8 cellular contexts compared by ENCODE assay signal in the genomic region with DNA sequence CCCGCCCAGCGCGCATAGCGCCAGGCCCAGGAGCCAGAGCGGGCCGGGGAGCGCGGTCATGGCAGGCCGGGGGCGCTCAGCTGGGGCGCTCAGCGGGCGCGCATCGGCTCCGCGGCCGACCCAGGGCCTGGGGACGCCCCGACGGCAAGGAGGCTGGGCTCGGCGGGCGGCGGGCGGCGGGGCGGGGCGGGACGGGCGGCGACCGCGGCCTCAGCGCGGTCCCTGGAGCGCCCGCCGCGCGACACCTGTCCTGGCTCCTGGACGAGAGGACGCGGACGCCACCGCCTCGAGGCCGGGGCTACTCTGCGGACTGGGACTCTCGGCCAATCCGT. TPM values are rescaled to one million over a fixed set of nuclear protein-coding genes. Genes with fewer than 3 reads are reported as not detected.
A peak's percentile ranks its signal among the peaks of the same experiment; 100 is the strongest.
DNase-seq lines count a peak whose midpoint lies in the region; TF ChIP-seq lines count a peak whose summit lies in the region.

No MANE protein-coding gene starts in this region.

- H3K9ac ChIP-seq in OCI-LY1 (ENCODE audit: low read length) (no peak overlapping the region; the same call in 1 of the 2 replicates), iPS-15b (ENCODE audit: low read depth, low read length) (no peak overlapping the region), subcutaneous abdominal adipose tissue (ENCODE audit: low read length in 5 of 5) (no peak overlapping the region)

- no peak overlapping the region for H2AFZ ChIP-seq in OCI-LY1 (ENCODE audit: low read length)

- H3K36me3 ChIP-seq in OCI-LY1 (ENCODE audit: insufficient read depth, low read length) (no peaks in the 10 kb centered on the region), iPS-15b (ENCODE audit: control insufficient read depth, insufficient read depth, low read length) (no peaks in the 10 kb centered on the region), subcutaneous abdominal adipose tissue (ENCODE audit: control insufficient read depth in 5 of 5, insufficient read depth in 5 of 5, low read length in 5 of 5) (no peaks in the 10 kb centered on the region), uterus (no peaks in the 10 kb centered on the region)

- intact Hi-C loops in uterus (cut with DNase I; ENCODE audit: low total_unique reads), result no loop called here

- DNase-seq in NCI-H345 (lab: John Stamatoyannopoulos, UW), result peak; percentile 17
- DNase-seq in NCI-H345 treated with DMSO at 0.1 percent for 48 hours (lab: John Stamatoyannopoulos, UW; ENCODE audit: unreplicated experiment), result no peak
- DNase-seq in NCI-H2029 (lab: John Stamatoyannopoulos, UW), result no peak
- DNase-seq in A172 (ENCODE audit: low spot score), result no peak
- DNase-seq in uterus, result no peak

- no peaks in the 10 kb centered on the region for H3K9me2 ChIP-seq in OCI-LY1 (ENCODE audit: low read depth, low read length)

- H3F3A ChIP-seq in OCI-LY1 (ENCODE audit: insufficient read depth, low read length), result no peaks in the 10 kb centered on the region

- H3K9me3 ChIP-seq in OCI-LY1 (ENCODE audit: low read length) (no peaks in the 10 kb centered on the region), iPS-15b (ENCODE audit: control insufficient read depth, insufficient read depth, low read length) (no peaks in the 10 kb centered on the region), subcutaneous abdominal adipose tissue (ENCODE audit: control insufficient read depth in 5 of 5, low read length in 5 of 5) (no peaks in the 10 kb centered on the region), uterus (no peaks in the 10 kb centered on the region)

- H4K20me1 ChIP-seq in OCI-LY1 (ENCODE audit: insufficient read depth, low read length), result no peaks in the 10 kb centered on the region

- H3K27ac ChIP-seq in OCI-LY1 (ENCODE audit: low read depth, low read length, poor library complexity, severe bottlenecking), result no peak overlapping the region
- no peak overlapping the region for H3K27ac ChIP-seq in subcutaneous abdominal adipose tissue (ENCODE audit: low read depth, low read length)
- H3K27ac ChIP-seq in uterus, result no peak overlapping the region

- peaks cover 13% of the 10 kb centered on the region for H3K4me1 ChIP-seq in OCI-LY1 (ENCODE audit: insufficient read depth, low read length, severe bottlenecking)
- H3K4me1 ChIP-seq in iPS-15b (ENCODE audit: control insufficient read depth, insufficient read depth, low read length), result no peaks in the 10 kb centered on the region
- H3K4me1 ChIP-seq in subcutaneous abdominal adipose tissue (ENCODE audit: control insufficient read depth in 5 of 5, insufficient read depth in 5 of 5, low read length in 5 of 5), result peaks cover 0 to 14% (median 6%) of the 10 kb centered on the region in 5 donors
- H3K4me1 ChIP-seq in uterus, result peaks cover 0 to 10% of the 10 kb centered on the region in 2 donors

- peak overlapping the region; percentile 68 for H3K4me2 ChIP-seq in OCI-LY1 (ENCODE audit: low read length)

- no peaks in the 10 kb centered on the region for H3K79me2 ChIP-seq in OCI-LY1 (ENCODE audit: insufficient read depth, low read length)

- TF ChIP-seq CTCF in OCI-LY1 (IDR thresholded peaks at IDR 0.05; ENCODE audit: low read length) (no peak), uterus (IDR thresholded peaks at IDR 0.05) (no peak)

- no peak for TF ChIP-seq POLR2A in uterus (IDR thresholded peaks at IDR 0.05)

- H3K27me3 ChIP-seq in OCI-LY1 (ENCODE audit: insufficient read depth, low read length), result no peaks in the 10 kb centered on the region
- H3K27me3 ChIP-seq in iPS-15b (ENCODE audit: control insufficient read depth, insufficient read depth, low read length), result peaks cover 64% of the 10 kb centered on the region
- peaks cover 3 to 30% (median 22%) of the 10 kb centered on the region in 5 donors for H3K27me3 ChIP-seq in subcutaneous abdominal adipose tissue (ENCODE audit: control insufficient read depth in 5 of 5, insufficient read depth in 4 of 5, low read length in 5 of 5)
- peaks cover 0 to 4% of the 10 kb centered on the region in 2 donors for H3K27me3 ChIP-seq in uterus

- H3K4me3 ChIP-seq in OCI-LY1 (ENCODE audit: low read depth, low read length, poor library complexity, severe bottlenecking) (peak overlapping the region; percentile 62), iPS-15b (ENCODE audit: low read depth, low read length) (peak overlapping the region; percentile 46), subcutaneous abdominal adipose tissue (ENCODE audit: low read depth in 1 of 5, low read length in 5 of 5) (peak overlapping the region in 3 of 5 donors; percentile 47 to 69 (median 51)), uterus (peak overlapping the region in 1 of 2 donors; percentile 33)

RNA-seq across cellular contexts. Expression of gene BMP8B, which starts 0.3 kb away (rescaled TPM):
- total RNA-seq in A172 (2014; rRNA removed; shearing (Covaris generic)), result 0.26 and 0.55 TPM in 2 replicates
- 1 to 10 TPM in 1 of 4 donors, under 1 TPM in 1, not detected in 2; 0.46 to 1.3 TPM for total RNA-seq in uterus

RNA-seq across cellular contexts. Expression of gene OXCT2, which starts 17.2 kb away (rescaled TPM):
- total RNA-seq in A172 (2014; rRNA removed; shearing (Covaris generic)), result not detected in 2 replicates
- 1 to 10 TPM in 2 of 4 donors, not detected in 2; 1.1 to 1.5 TPM for total RNA-seq in uterus

RNA-seq across cellular contexts. Expression of gene PPIE, which starts 49.7 kb away (rescaled TPM):
- total RNA-seq in A172 (2014; rRNA removed; shearing (Covaris generic)), result 38.6 and 46.1 TPM in 2 replicates
- total RNA-seq in uterus, result 10 to 100 TPM; 20.0 to 51.5 (median 44.0) TPM
